13 cellular contexts compared by ENCODE assay signal in the genomic region with DNA sequence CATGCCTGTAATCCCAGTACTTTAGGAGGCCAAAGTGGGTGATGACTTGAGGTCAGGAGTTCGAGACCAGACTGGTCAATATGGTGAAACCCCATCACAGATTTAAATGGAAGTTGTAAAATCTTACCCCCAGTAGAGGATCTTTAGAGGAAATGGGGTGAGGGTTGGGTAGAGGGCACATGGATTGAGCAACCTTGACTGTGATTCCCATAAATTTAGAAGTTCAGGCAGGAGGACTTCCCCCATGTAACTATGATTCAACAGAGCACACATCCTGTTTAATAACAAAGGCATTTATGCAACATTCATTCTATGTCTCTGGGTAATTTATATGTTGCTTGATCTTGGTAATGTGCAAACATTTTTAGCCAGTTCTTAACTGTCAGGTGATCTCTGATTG.
DNase-seq lines count a peak whose midpoint lies in the region; ATAC-seq and TF ChIP-seq lines count a peak whose summit lies in the region.
"Had no signal": no experiment of that assay in that cellular context is flagged by ENCODE, and none has a peak within 500 bp of the region (broad histone marks: within the 10 kb centered on the region; RNA-seq: fewer than 3 reads in every experiment).

No MANE protein-coding gene starts in this region.

- H3K27me3 ChIP-seq in body of pancreas, result no peaks in the 10 kb centered on the region

- no peaks in the 10 kb centered on the region for H3K36me3 ChIP-seq in body of pancreas (replicated peaks in 1 of 2; ENCODE audit: insufficient read depth in 1 of 2, low read depth in 2 of 2)

- H3K9me3 ChIP-seq in body of pancreas, result peaks cover 0 to 5% (median 0%) of the 10 kb centered on the region in 3 donors

- TF ChIP-seq CTCF in omental fat pad (IDR thresholded peaks at IDR 0.05), result no peak
- no peak for TF ChIP-seq CTCF in body of pancreas (IDR thresholded peaks at IDR 0.05)

- H3K27ac ChIP-seq in body of pancreas, result peak overlapping the region in 2 of 4 donors; percentile 1 to 20

- peaks cover 81% of the 10 kb centered on the region for H3K4me1 ChIP-seq in body of pancreas

- 78 to 100% methylated on average over 1 of the region's 1 CpG for WGBS in body of pancreas, 2 donors

- no peak for TF ChIP-seq POLR2A in body of pancreas (IDR thresholded peaks at IDR 0.05)

- H3K4me3 ChIP-seq in body of pancreas, result no peak overlapping the region

- DNase-seq in GM04504 (ENCODE audit: low read depth) (peak; percentile 29), NOMO-1 treated with dmso at 0.1 percent for 144 hours (lab: John Stamatoyannopoulos, UW; ENCODE audit: unreplicated experiment) (peak; percentile 83), fibroblast of gingiva (ENCODE audit: low read depth) (peak; percentile 17), omental fat pad (ENCODE audit: low spot score) (no peak), body of pancreas (no peak), NCI-H345 (lab: John Stamatoyannopoulos, UW) (no peak)
- DNase-seq in activated CD4-positive, alpha-beta T cell treated with anti-CD3 and anti-CD28 coated beads for 4 hours, result no peak
- DNase-seq: activated CD8-positive, alpha-beta T cell treated with anti-CD3 and anti-CD28 coated beads for 36 hours; activated naive CD4-positive, alpha-beta T cell treated with anti-CD3 and anti-CD28 coated beads, Interleukin-2, amount 50 U/mL, for 16 hours; DMS79; NCI-H1417 treated with DMSO at 0.1 percent for 48 hours; T-cell had no signal

- ATAC-seq in omental fat pad (ENCODE audit: low FRiP score), result peak; percentile 81
- ATAC-seq in GM21526 (IDR thresholded peaks at IDR 0.05; ENCODE audit: low FRiP score, unreplicated experiment), result no peak
- no peak for ATAC-seq in body of pancreas
- ATAC-seq: activated CD8-positive, alpha-beta T cell treated with anti-CD3 and anti-CD28 coated beads for 36 hours; T-cell had no signal

- intact Hi-C loops in body of pancreas (cut with DNase I), result no loop called here

Comparison
In these comparisons a context has a peak if more than half of its experiments do, and no peak if none do; other contexts are left out.
1. DNase-seq: peak in GM04504 (single experiment), NOMO-1 treated with dmso at 0.1 percent for 144 hours (single experiment) and fibroblast of gingiva (single experiment); none in omental fat pad (single experiment), body of pancreas (0 of 4), activated CD4-positive, alpha-beta T cell treated with anti-CD3 and anti-CD28 coated beads for 4 hours (0 of 2) and NCI-H345 (single experiment).